27 cellular contexts compared by ENCODE assay signal in the genomic region with DNA sequence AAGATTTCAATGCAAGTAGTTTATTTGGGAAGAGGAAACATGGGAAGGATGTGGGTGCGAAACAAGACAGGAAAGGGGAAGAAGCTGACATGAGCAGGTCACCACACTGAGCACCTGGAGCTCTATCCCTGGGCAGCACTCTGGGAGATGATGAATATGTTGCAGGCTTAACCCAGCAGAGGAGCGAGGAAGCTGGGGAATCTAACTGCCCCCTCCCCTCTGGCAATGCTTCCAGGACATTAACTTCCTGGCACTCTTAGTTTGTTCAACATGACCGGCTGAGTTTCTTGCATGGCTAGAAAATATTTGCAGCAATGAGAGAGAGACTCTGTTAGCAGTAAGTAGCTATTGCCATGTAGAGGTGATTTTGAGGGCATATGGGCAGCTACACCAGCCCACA. TPM values are rescaled to one million over a fixed set of nuclear protein-coding genes. Genes with fewer than 3 reads are reported as not detected.
"Had no signal": no experiment of that assay in that cellular context is flagged by ENCODE, and none has a peak within 500 bp of the region (broad histone marks: within the 10 kb centered on the region; RNA-seq: fewer than 3 reads in every experiment).

No MANE protein-coding gene starts in this region.

- H3K36me3 ChIP-seq: adrenal gland, suprapubic skin, transverse colon, uterus had no signal

- H3K27me3 ChIP-seq: adrenal gland, suprapubic skin, transverse colon, uterus had no signal

- H3K36me3 Mint-ChIP-seq: mesothelial cell of epicardium had no signal

- H3K27ac Mint-ChIP-seq: activated B cell treated with CpG ODN at 0.5 μM for 24 hours; activated T-cell treated with anti-CD3 and anti-CD28 coated beads, Interleukin-2, amount 50 U/mL, for 72 hours; mesothelial cell of epicardium; stimulated activated naive CD8-positive, alpha-beta T cell treated with anti-CD3 and anti-CD28 coated beads, Interleukin-15, Interleukin-2, amounts not matched to agents 100 ng/mL and 50 ng/mL, for 24 hours had no signal

- H3K9me3 Mint-ChIP-seq: mesothelial cell of epicardium; stimulated activated naive CD8-positive, alpha-beta T cell treated with anti-CD3 and anti-CD28 coated beads, Interleukin-15, Interleukin-2, amounts not matched to agents 100 ng/mL and 50 ng/mL, for 24 hours had no signal

- H3K9me3 ChIP-seq: adrenal gland, suprapubic skin, transverse colon, uterus had no signal

- H3K4me3 Mint-ChIP-seq: activated B cell treated with CpG ODN at 0.5 μM for 24 hours; activated T-cell treated with anti-CD3 and anti-CD28 coated beads, Interleukin-2, amount 50 U/mL, for 72 hours; effector memory CD8-positive, alpha-beta T cell; mesothelial cell of epicardium; nephron; stimulated activated naive CD8-positive, alpha-beta T cell treated with anti-CD3 and anti-CD28 coated beads, Interleukin-15, Interleukin-2, amounts not matched to agents 100 ng/mL and 50 ng/mL, for 24 hours had no signal

- H3K4me3 ChIP-seq: adrenal gland, suprapubic skin, transverse colon, uterus had no signal

- ATAC-seq: activated T-cell treated with anti-CD3 and anti-CD28 coated beads, Interleukin-2, amount 50 U/mL, for 72 hours; effector memory CD8-positive, alpha-beta T cell; left cardiac atrium; right cardiac atrium had no signal

- H3K4me1 ChIP-seq: adrenal gland, uterus had no signal

- DNase-seq: activated B cell treated with CpG ODN at 0.5 μM for 24 hours; activated CD4-positive, alpha-beta T cell treated with anti-CD3 and anti-CD28 coated beads for 48 hours; activated CD8-positive, alpha-beta memory T cell treated with anti-CD3 and anti-CD28 coated beads for 24 hours; activated CD8-positive, alpha-beta memory T cell treated with anti-CD3 and anti-CD28 coated beads, Interleukin-2, amount 50 U/mL, for 48 hours; activated effector memory CD4-positive, alpha-beta T cell treated with anti-CD3 and anti-CD28 coated beads, Interleukin-2, amount 50 U/mL, for 16 hours; activated naive CD4-positive, alpha-beta T cell treated with anti-CD3 and anti-CD28 coated beads, Interleukin-2, amount 50 U/mL, for 16 hours; activated T-cell treated with anti-CD3 and anti-CD28 coated beads, Interleukin-2, amount 50 U/mL, for 72 hours; adrenal gland; cerebellar nuclear complex; effector memory CD8-positive, alpha-beta T cell; foreskin fibroblast; left cardiac atrium; right cardiac atrium; small intestine; stimulated activated CD4-positive, alpha-beta T cell treated with anti-CD3 and anti-CD28 coated beads, Interleukin-15, amount 100 ng/mL, for 24 hours; stimulated activated CD4-positive, alpha-beta T cell treated with anti-CD3 and anti-CD28 coated beads, Interleukin-2, amount 100 ng/mL, for 48 hours; transverse colon; uterus had no signal

- H3K27ac ChIP-seq: adrenal gland, epithelial cell of prostate, suprapubic skin, transverse colon, uterus had no signal

- H3K27me3 Mint-ChIP-seq: activated B cell treated with CpG ODN at 0.5 μM for 24 hours; effector memory CD8-positive, alpha-beta T cell; stimulated activated naive CD8-positive, alpha-beta T cell treated with anti-CD3 and anti-CD28 coated beads, Interleukin-15, Interleukin-2, amounts not matched to agents 100 ng/mL and 50 ng/mL, for 24 hours had no signal

RNA-seq across cellular contexts. Expression of gene CCN5, which starts 58.7 kb away (rescaled TPM):
- total RNA-seq: activated B cell treated with CpG ODN at 0.5 μM for 24 hours; activated T-cell treated with anti-CD3 and anti-CD28 coated beads, Interleukin-2, amount 50 U/mL, for 72 hours; astrocyte; bronchial epithelial cell; glomerular endothelial cell; lung microvascular endothelial cell; mesothelial cell of epicardium had no signal
